12 cellular contexts compared by ENCODE assay signal in the genomic region with DNA sequence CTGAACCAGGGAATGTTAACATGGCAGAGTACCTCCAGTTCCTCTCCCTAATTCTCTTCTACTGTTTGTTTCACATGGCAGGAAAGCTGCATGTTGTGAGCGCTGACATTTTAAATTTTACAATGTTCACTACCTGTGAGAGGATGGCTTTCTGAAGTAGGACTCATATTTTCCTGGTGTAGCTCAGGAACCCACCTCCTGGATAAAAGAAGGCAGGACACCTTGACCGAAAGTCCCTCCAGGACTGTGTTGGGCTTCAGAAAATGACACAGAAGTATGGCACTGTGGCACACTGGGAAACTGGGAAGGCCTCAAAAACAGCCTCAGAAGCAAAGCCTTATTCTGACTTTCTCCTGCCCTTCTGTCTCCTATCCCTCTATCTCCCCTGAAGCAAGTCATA. TPM values are rescaled to one million over a fixed set of nuclear protein-coding genes. Genes with fewer than 3 reads are reported as not detected.
DNase-seq lines count a peak whose midpoint lies in the region; ATAC-seq, FAIRE-seq and TF ChIP-seq lines count a peak whose summit lies in the region.
"Had no signal": no experiment of that assay in that cellular context is flagged by ENCODE, and none has a peak within 500 bp of the region (broad histone marks: within the 10 kb centered on the region; RNA-seq: fewer than 3 reads in every experiment).

No MANE protein-coding gene starts in this region.

- TF ChIP-seq CTCF in epithelial cell of proximal tubule (conservative IDR thresholded peaks at IDR 0.05; ENCODE audit: low read depth, low read length) (peak; percentile 56), pancreas (IDR thresholded peaks at IDR 0.05) (peak in 1 of 4 donors; percentile 14)

- no peak for FAIRE-seq in pancreas (lab: Jason Lieb, UNC)

- DNase-seq in NCI-H146 (lab: John Stamatoyannopoulos, UW) (peak; percentile 33), NCI-H146 treated with DMSO at 0.1 percent for 48 hours (lab: John Stamatoyannopoulos, UW; ENCODE audit: unreplicated experiment) (no peak), OCI-M1 (lab: John Stamatoyannopoulos, UW) (peak; percentile 25), epithelial cell of proximal tubule (ENCODE audit: low read depth) (no peak), pancreas (no peak), GDM1 (lab: John Stamatoyannopoulos, UW) (no peak), NCI-H524 treated with DMSO at 0.1 percent for 48 hours (lab: John Stamatoyannopoulos, UW) (no peak), NCI-H1092 (lab: John Stamatoyannopoulos, UW) (no peak)
- DNase-seq: activated CD4-positive, CD25-positive, alpha-beta regulatory T cell; NCI-H1105 treated with DMSO at 0.1 percent for 48 hours; stimulated activated CD4-positive, alpha-beta T cell treated with anti-CD3 and anti-CD28 coated beads, Interleukin-1b, Interleukin-23, amount 100 ng/mL, for 48 hours had no signal

- no peak overlapping the region for H3K27ac ChIP-seq in pancreas

- intact Hi-C loops in pancreas (cut with DNase I) = no loop called here

- peak in 3 of 4 donors; percentile 49 to 60 (median 50) for ATAC-seq in pancreas
- ATAC-seq: activated T-helper 17 cell treated with anti-CD3 and anti-CD28 coated beads, Interleukin-2, amount 50 U/mL, for 72 hours had no signal

- H3K27me3 ChIP-seq in pancreas = no peaks in the 10 kb centered on the region

- H3K4me3 ChIP-seq in epithelial cell of proximal tubule (ENCODE audit: low read depth, low read length) = no peak overlapping the region
- H3K4me3 ChIP-seq in pancreas = no peak overlapping the region

- H3K9me3 ChIP-seq in pancreas = no peaks in the 10 kb centered on the region

- no peaks in the 10 kb centered on the region for H3K36me3 ChIP-seq in pancreas

- H3K4me1 ChIP-seq in pancreas = peaks cover 7 to 20% (median 14%) of the 10 kb centered on the region in 3 donors

- 80 to 87% methylated on average over 2 of the region's 2 CpGs for WGBS in pancreas, 2 donors

RNA-seq across cellular contexts. Expression of a gene that starts 33.3 kb away (rescaled TPM):
- 41.5 and 42.5 TPM in 2 replicates for total RNA-seq in epithelial cell of proximal tubule
- 10 to 100 TPM; 50.2 to 72.7 (median 52.6) TPM for total RNA-seq in pancreas
- 10 to 100 TPM; 10.5 to 16.2 TPM for polyA plus RNA-seq in pancreas

Comparison
In these comparisons a context has a peak if more than half of its experiments do, and no peak if none do; other contexts are left out.
1. DNase-seq: peak in NCI-H146 (single experiment) and OCI-M1 (single experiment); none in NCI-H146 treated with DMSO at 0.1 percent for 48 hours (single experiment), epithelial cell of proximal tubule (single experiment), pancreas (0 of 6), GDM1 (single experiment), NCI-H524 treated with DMSO at 0.1 percent for 48 hours (single experiment) and NCI-H1092 (single experiment).